Comparison of ENCODE assay signal across 7 cellular contexts in the genomic region with DNA sequence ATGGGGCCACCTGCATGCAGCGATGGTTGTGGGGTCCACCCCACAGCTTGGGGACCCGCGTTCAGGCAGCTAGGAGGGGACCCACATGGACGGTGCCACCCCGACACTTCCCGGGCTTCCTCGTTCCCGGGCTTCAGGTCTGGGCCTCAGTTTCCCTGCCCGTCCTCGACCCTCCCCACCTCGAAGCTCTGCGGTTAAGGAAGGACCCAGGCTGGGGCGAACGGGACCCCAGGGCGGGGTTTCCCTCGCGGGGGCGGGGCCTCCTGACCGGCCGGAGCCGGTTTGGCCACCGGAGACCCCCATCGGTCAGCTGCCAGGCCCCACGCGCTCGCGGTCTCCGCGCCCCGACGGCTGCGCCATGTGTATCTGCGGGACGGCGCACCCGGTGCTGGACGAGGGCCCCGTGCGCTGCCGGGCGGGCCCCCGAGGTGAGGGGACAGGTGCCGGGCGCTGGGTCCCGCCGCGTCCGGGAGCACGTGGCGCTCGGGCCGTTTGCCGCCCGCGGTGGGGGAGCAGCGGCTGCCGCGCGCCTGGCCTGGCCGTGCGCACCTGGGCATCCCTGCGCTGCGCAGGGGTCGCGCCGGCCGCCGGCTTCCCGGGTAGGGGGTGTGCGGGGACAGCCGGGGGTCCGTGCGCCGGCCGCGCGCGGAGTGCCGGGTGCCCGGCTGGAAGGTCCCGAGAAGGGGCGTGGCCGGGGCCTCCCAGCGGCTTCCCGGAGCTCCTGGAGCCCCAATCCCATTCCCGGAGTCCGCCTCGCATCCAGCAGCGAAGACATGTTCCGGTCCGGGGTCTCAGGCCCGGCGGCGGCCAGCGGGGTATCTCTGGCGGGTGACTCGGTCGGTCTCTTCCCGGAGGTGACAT. TPM values are rescaled to one million over a fixed set of nuclear protein-coding genes. Genes with fewer than 3 reads are reported as not detected.
DNase-seq lines count a peak whose midpoint lies in the region.
"Had no signal": no experiment of that assay in that cellular context is flagged by ENCODE, and none has a peak within 500 bp of the region (broad histone marks: within the 10 kb centered on the region; RNA-seq: fewer than 3 reads in every experiment).

No MANE protein-coding gene starts in this region.

- peaks cover 50% of the 10 kb centered on the region for H3K36me3 Mint-ChIP-seq in activated CD4-positive, alpha-beta T cell treated with anti-CD3 and anti-CD28 coated beads, Interleukin-2, amount 10 ng/mL, durations not matched to agents 24 days and 14 days (ENCODE audit: low read depth)
- peaks cover 81% of the 10 kb centered on the region for H3K36me3 Mint-ChIP-seq in dendritic cell treated with granulocyte-macrophage colony-stimulating factor and Interleukin-4, amounts not matched to agents 40 ng/mL and 50 ng/mL, for 4 days (ENCODE audit: low read depth)

- H3K9me3 Mint-ChIP-seq in activated CD4-positive, alpha-beta T cell treated with anti-CD3 and anti-CD28 coated beads, Interleukin-2, amount 10 ng/mL, durations not matched to agents 24 days and 14 days: no peaks in the 10 kb centered on the region
- H3K9me3 Mint-ChIP-seq in dendritic cell treated with granulocyte-macrophage colony-stimulating factor and Interleukin-4, amounts not matched to agents 40 ng/mL and 50 ng/mL, for 4 days: no peaks in the 10 kb centered on the region

- DNase-seq in activated CD4-positive, alpha-beta T cell treated with anti-CD3 and anti-CD28 coated beads, Interleukin-2, amount 10 ng/mL, durations not matched to agents 24 days and 14 days: no peak
- no peak for DNase-seq in activated CD4-positive, alpha-beta T cell treated with anti-CD3 and anti-CD28 coated beads for 4 hours
- DNase-seq in HT-29 (ENCODE audit: low spot score) (no peak), AML-193 (lab: John Stamatoyannopoulos, UW) (no peak)
- DNase-seq: NK-92 treated with Interleukin-12 subunit alpha and Interleukin-12 subunit beta, amount 100 ng/mL, for 24 hours had no signal

- no peak overlapping the region for H3K4me3 ChIP-seq in skeletal muscle satellite cell (ENCODE audit: low read length)

- intact Hi-C loops in activated CD4-positive, alpha-beta T cell treated with anti-CD3 and anti-CD28 coated beads, Interleukin-2, amount 10 ng/mL, durations not matched to agents 24 days and 14 days (cut with micrococcal nuclease): no loop called here
- intact Hi-C loops in dendritic cell treated with granulocyte-macrophage colony-stimulating factor and Interleukin-4, amounts not matched to agents 40 ng/mL and 50 ng/mL, for 4 days (cut with micrococcal nuclease): no loop called here

- peaks cover 2% of the 10 kb centered on the region for H3K27me3 Mint-ChIP-seq in activated CD4-positive, alpha-beta T cell treated with anti-CD3 and anti-CD28 coated beads, Interleukin-2, amount 10 ng/mL, durations not matched to agents 24 days and 14 days
- H3K27me3 Mint-ChIP-seq in dendritic cell treated with granulocyte-macrophage colony-stimulating factor and Interleukin-4, amounts not matched to agents 40 ng/mL and 50 ng/mL, for 4 days: no peaks in the 10 kb centered on the region

- peaks cover 52% of the 10 kb centered on the region for H3K27me3 ChIP-seq in skeletal muscle satellite cell (ENCODE audit: control insufficient read depth, insufficient read depth, low read length)

- no peaks in the 10 kb centered on the region for H3K36me3 ChIP-seq in skeletal muscle satellite cell (ENCODE audit: insufficient read depth, low read length)

- peak overlapping the region; percentile 44 for H3K4me2 ChIP-seq in skeletal muscle satellite cell (ENCODE audit: low read length)

- no peak overlapping the region for H3K9ac ChIP-seq in skeletal muscle satellite cell (ENCODE audit: low read depth, low read length)

- H3K4me3 Mint-ChIP-seq in activated CD4-positive, alpha-beta T cell treated with anti-CD3 and anti-CD28 coated beads, Interleukin-2, amount 10 ng/mL, durations not matched to agents 24 days and 14 days: peak overlapping the region; percentile 79
- no peak overlapping the region for H3K4me3 Mint-ChIP-seq in dendritic cell treated with granulocyte-macrophage colony-stimulating factor and Interleukin-4, amounts not matched to agents 40 ng/mL and 50 ng/mL, for 4 days

- peaks cover 37% of the 10 kb centered on the region for H3K4me1 Mint-ChIP-seq in activated CD4-positive, alpha-beta T cell treated with anti-CD3 and anti-CD28 coated beads, Interleukin-2, amount 10 ng/mL, durations not matched to agents 24 days and 14 days
- peaks cover 55% of the 10 kb centered on the region for H3K4me1 Mint-ChIP-seq in dendritic cell treated with granulocyte-macrophage colony-stimulating factor and Interleukin-4, amounts not matched to agents 40 ng/mL and 50 ng/mL, for 4 days (ENCODE audit: low read depth)

- no peaks in the 10 kb centered on the region for H3K9me3 ChIP-seq in skeletal muscle satellite cell (replicated peaks; ENCODE audit: low read length)

- H3K4me1 ChIP-seq in skeletal muscle satellite cell (ENCODE audit: control insufficient read depth, insufficient read depth, low read length): peaks cover 9% of the 10 kb centered on the region

- H3K27ac Mint-ChIP-seq in activated CD4-positive, alpha-beta T cell treated with anti-CD3 and anti-CD28 coated beads, Interleukin-2, amount 10 ng/mL, durations not matched to agents 24 days and 14 days: peak overlapping the region; percentile 86
- H3K27ac Mint-ChIP-seq in dendritic cell treated with granulocyte-macrophage colony-stimulating factor and Interleukin-4, amounts not matched to agents 40 ng/mL and 50 ng/mL, for 4 days: peak overlapping the region; percentile 50

RNA-seq across cellular contexts. Expression of a gene that starts 4.2 kb away (rescaled TPM):
- 176 and 183 TPM in 2 replicates for total RNA-seq in activated CD4-positive, alpha-beta T cell treated with anti-CD3 and anti-CD28 coated beads, Interleukin-2, amount 10 ng/mL, durations not matched to agents 24 days and 14 days
- 0.44 and 0.76 TPM in 2 replicates for total RNA-seq in skeletal muscle satellite cell (2012; rRNA removed)
- 93.3 and 102 TPM in 2 replicates for total RNA-seq in HT-29 (2014; rRNA removed; shearing (Covaris generic))

RNA-seq across cellular contexts. Expression of a gene that starts 24.0 kb away (rescaled TPM):
- 273 and 274 TPM in 2 replicates for total RNA-seq in activated CD4-positive, alpha-beta T cell treated with anti-CD3 and anti-CD28 coated beads, Interleukin-2, amount 10 ng/mL, durations not matched to agents 24 days and 14 days
- 102 and 112 TPM in 2 replicates for total RNA-seq in skeletal muscle satellite cell (2012; rRNA removed)
- total RNA-seq in HT-29 (2014; rRNA removed; shearing (Covaris generic)): 394 and 395 TPM in 2 replicates

RNA-seq across cellular contexts. Expression of a gene that starts 31.3 kb away (rescaled TPM):
- 15.8 TPM in 2 replicates for total RNA-seq in activated CD4-positive, alpha-beta T cell treated with anti-CD3 and anti-CD28 coated beads, Interleukin-2, amount 10 ng/mL, durations not matched to agents 24 days and 14 days
- 4.8 and 5.1 TPM in 2 replicates for total RNA-seq in skeletal muscle satellite cell (2012; rRNA removed)
- total RNA-seq in HT-29 (2014; rRNA removed; shearing (Covaris generic)): 56.9 and 76.3 TPM in 2 replicates

RNA-seq across cellular contexts. Expression of a gene that starts 32.6 kb away (rescaled TPM):
- total RNA-seq in activated CD4-positive, alpha-beta T cell treated with anti-CD3 and anti-CD28 coated beads, Interleukin-2, amount 10 ng/mL, durations not matched to agents 24 days and 14 days: 225 and 239 TPM in 2 replicates
- 339 and 487 TPM in 2 replicates for total RNA-seq in skeletal muscle satellite cell (2012; rRNA removed)
- total RNA-seq in HT-29 (2014; rRNA removed; shearing (Covaris generic)): 1,102 and 1,117 TPM in 2 replicates

RNA-seq across cellular contexts. Expression of a gene that starts 44.8 kb away (rescaled TPM):
- total RNA-seq in activated CD4-positive, alpha-beta T cell treated with anti-CD3 and anti-CD28 coated beads, Interleukin-2, amount 10 ng/mL, durations not matched to agents 24 days and 14 days: 112 TPM in 2 replicates
- 63.9 and 119 TPM in 2 replicates for total RNA-seq in skeletal muscle satellite cell (2012; rRNA removed)
- total RNA-seq in HT-29 (2014; rRNA removed; shearing (Covaris generic)): 265 and 298 TPM in 2 replicates
